ENCODE assay signal across 1 cellular context in genomic region chr21:32249551-32250280, GRCh38.
A peak's percentile ranks its signal among the peaks of the same experiment; 100 is the strongest.
TF ChIP-seq lines count a peak whose summit lies in the region.

No MANE protein-coding gene starts in this region.

TF ChIP-seq in HepG2, 621 proteins besides CTCF, POLR2A, EP300 and RAD21:
- TF ChIP-seq NCOA5 (CRISPR knock-in tag; IDR thresholded peaks at IDR 0.05): no peak
- peak; percentile 49 for TF ChIP-seq ZNF629 (CRISPR knock-in tag; conservative IDR thresholded peaks at IDR 0.05)
